18 cellular contexts compared by ENCODE assay signal in genomic region chr1:222641269-222641948, GRCh38.
"Had no signal": no experiment of that assay in that cellular context is flagged by ENCODE, and none has a peak within 500 bp of the region (broad histone marks: within the 10 kb centered on the region; RNA-seq: fewer than 3 reads in every experiment).

No MANE protein-coding gene starts in this region.

- H3K4me3 ChIP-seq: breast epithelium, dorsolateral prefrontal cortex, esophagus muscularis mucosa, lung, suprapubic skin, upper lobe of right lung had no signal

- H3K27ac ChIP-seq: breast epithelium, dorsolateral prefrontal cortex, esophagus muscularis mucosa, suprapubic skin, upper lobe of right lung had no signal

- H3K9me3 Mint-ChIP-seq: activated naive CD4-positive, alpha-beta T cell treated with anti-CD3 and anti-CD28 coated beads, Interleukin-2, amount 50 U/mL, for 24 hours; activated T-helper 2 cell treated with anti-CD3 and anti-CD28 coated beads, Interferon-gamma antibody, Interleukin-2, Interleukin-4, amounts not matched to agents 10 μg/mL and 5 μg/mL and 100 μg/mL, durations not matched to agents 14 hours and 24 hours and 36 hours; naive thymus-derived CD4-positive, alpha-beta T cell; T-helper 2 cell treated with Interferon-gamma antibody and Interleukin-4, amounts not matched to agents 5 μg/mL and 100 μg/mL, for 36 hours had no signal

- DNase-seq: activated CD4-positive, alpha-beta T cell treated with anti-CD3 and anti-CD28 coated beads for 4 hours; activated CD8-positive, alpha-beta memory T cell treated with anti-CD3 and anti-CD28 coated beads for 24 hours; amygdala; dorsolateral prefrontal cortex; hypothalamus; left cardiac atrium; naive thymus-derived CD4-positive, alpha-beta T cell; stimulated activated CD4-positive, alpha-beta T cell treated with anti-CD3 and anti-CD28 coated beads, Interleukin-12 subunit alpha, Interleukin-12 subunit beta, amount 100 ng/mL, for 4 hours; stimulated activated naive CD8-positive, alpha-beta T cell treated with anti-CD3 and anti-CD28 coated beads, Interleukin-15, Interleukin-2, amounts not matched to agents 100 U/mL and 50 U/mL, for 24 hours; SW 1271; upper lobe of right lung had no signal

- H3K36me3 ChIP-seq: breast epithelium had no signal

- H3K27me3 Mint-ChIP-seq: activated naive CD4-positive, alpha-beta T cell treated with anti-CD3 and anti-CD28 coated beads, Interleukin-2, amount 50 U/mL, for 24 hours; naive thymus-derived CD4-positive, alpha-beta T cell had no signal

- H3K9me3 ChIP-seq: breast epithelium, esophagus muscularis mucosa, suprapubic skin, upper lobe of right lung had no signal

- H3K4me3 Mint-ChIP-seq: T-helper 2 cell treated with Interferon-gamma antibody and Interleukin-4, amounts not matched to agents 5 μg/mL and 100 μg/mL, for 36 hours had no signal

- H3K4me1 ChIP-seq: breast epithelium had no signal

- H3K27ac Mint-ChIP-seq: activated naive CD4-positive, alpha-beta T cell treated with anti-CD3 and anti-CD28 coated beads, Interleukin-2, amount 50 U/mL, for 24 hours; activated T-helper 2 cell treated with anti-CD3 and anti-CD28 coated beads, Interferon-gamma antibody, Interleukin-2, Interleukin-4, amounts not matched to agents 10 μg/mL and 5 μg/mL and 100 μg/mL, durations not matched to agents 14 hours and 24 hours and 36 hours; T-helper 2 cell treated with Interferon-gamma antibody and Interleukin-4, amounts not matched to agents 5 μg/mL and 100 μg/mL, for 36 hours had no signal

- H3K27me3 ChIP-seq: breast epithelium, dorsolateral prefrontal cortex, esophagus muscularis mucosa, suprapubic skin, upper lobe of right lung had no signal

- ATAC-seq: left cardiac atrium; naive thymus-derived CD4-positive, alpha-beta T cell; stimulated activated naive CD8-positive, alpha-beta T cell treated with anti-CD3 and anti-CD28 coated beads, Interleukin-15, Interleukin-2, amounts not matched to agents 100 U/mL and 50 U/mL, for 24 hours; upper lobe of right lung had no signal
